In the genomic region with DNA sequence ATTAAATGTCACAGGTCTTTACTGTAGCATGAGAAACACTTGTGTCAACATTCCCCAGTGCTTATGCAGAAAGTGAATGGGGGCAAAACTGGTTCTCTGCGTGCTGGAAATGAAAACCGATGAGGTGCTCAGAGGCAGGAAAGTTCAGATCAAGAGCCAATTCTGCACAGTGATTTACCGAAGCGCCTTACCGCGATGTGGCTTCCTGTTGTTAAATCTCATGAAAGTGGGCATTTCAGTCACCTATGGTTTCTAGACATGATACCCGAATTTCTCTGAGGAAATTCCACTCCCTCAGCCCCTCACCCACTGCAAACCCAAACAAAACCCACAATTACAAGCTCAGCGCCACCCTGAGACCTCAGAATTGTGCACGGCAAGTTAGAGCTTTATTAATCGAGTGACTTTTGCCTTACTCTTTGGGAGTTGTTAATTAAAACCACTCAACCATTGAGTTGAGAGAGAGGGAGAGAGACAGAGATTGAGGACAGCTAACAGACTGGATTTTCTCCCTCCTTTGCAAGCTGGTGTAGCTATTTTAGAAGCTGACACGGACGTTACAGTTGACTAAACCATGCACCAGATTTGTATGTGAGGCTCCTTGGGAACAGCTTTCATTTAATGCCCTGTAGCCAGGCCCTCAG, we compare ENCODE assay signal across 15 cellular contexts.
DNase-seq lines count a peak whose midpoint lies in the region; ATAC-seq lines count a peak whose summit lies in the region.
"Had no signal": no experiment of that assay in that cellular context is flagged by ENCODE, and none has a peak within 500 bp of the region (broad histone marks: within the 10 kb centered on the region; RNA-seq: fewer than 3 reads in every experiment).

No MANE protein-coding gene starts in this region.

- POLR2A ChIA-PET in activated CD8-positive, alpha-beta T cell treated with anti-CD3 and anti-CD28 coated beads, Interleukin-2, amount 10 ng/mL, durations not matched to agents 7 days and 5 days (lab: Charles Lee), result no interaction called here

- H3K36me3 Mint-ChIP-seq in activated CD8-positive, alpha-beta T cell treated with anti-CD3 and anti-CD28 coated beads, Interleukin-2, amount 10 ng/mL, durations not matched to agents 7 days and 5 days (ENCODE audit: low read depth), result no peaks in the 10 kb centered on the region

- H3K9me3 Mint-ChIP-seq in activated CD8-positive, alpha-beta T cell treated with anti-CD3 and anti-CD28 coated beads, Interleukin-2, amount 10 ng/mL, durations not matched to agents 7 days and 5 days (ENCODE audit: insufficient read depth), result no peaks in the 10 kb centered on the region
- H3K9me3 Mint-ChIP-seq in stimulated activated naive CD8-positive, alpha-beta T cell treated with anti-CD3 and anti-CD28 coated beads, Interleukin-15, amount 100 ng/mL, for 72 hours, result no peaks in the 10 kb centered on the region

- DNase-seq in Right ventricle myocardium inferior (ENCODE audit: missing footprints) (no peak), right cardiac atrium (no peak), left kidney (ENCODE audit: low read depth, low spot score) (peak; percentile 76), HK-2 (ENCODE audit: unreplicated experiment) (no peak), DMS153 (lab: John Stamatoyannopoulos, UW) (no peak)
- DNase-seq in activated CD8-positive, alpha-beta T cell treated with anti-CD3 and anti-CD28 coated beads, Interleukin-2, amount 10 ng/mL, durations not matched to agents 7 days and 5 days, result peak; percentile 27
- DNase-seq in stimulated activated naive CD8-positive, alpha-beta T cell treated with anti-CD3 and anti-CD28 coated beads, Interleukin-15, amount 100 ng/mL, for 72 hours, result peak in 1 of 2 donors; percentile 50
- no peak for DNase-seq in NK-92 treated with Interleukin-12 subunit alpha and Interleukin-12 subunit beta, amount 100 ng/mL, for 24 hours (lab: John Stamatoyannopoulos, UW)
- DNase-seq: activated CD4-positive, alpha-beta T cell treated with anti-CD3 and anti-CD28 coated beads for 48 hours; activated effector memory CD4-positive, alpha-beta T cell treated with anti-CD3 and anti-CD28 coated beads, Interleukin-2, amount 50 U/mL, for 16 hours; DMS53; effector memory CD4-positive, alpha-beta T cell; NCI-H187 treated with DMSO at 0.1 percent for 48 hours; stimulated activated CD4-positive, alpha-beta T cell treated with anti-CD3 and anti-CD28 coated beads, Interleukin-2, amount 100 ng/mL, for 24 hours had no signal

- intact Hi-C loops in Right ventricle myocardium inferior (cut with DNase I) (no loop called here), right cardiac atrium (cut with DNase I) (no loop called here)

- H3K4me1 Mint-ChIP-seq in activated CD8-positive, alpha-beta T cell treated with anti-CD3 and anti-CD28 coated beads, Interleukin-2, amount 10 ng/mL, durations not matched to agents 7 days and 5 days (ENCODE audit: low read depth), result peaks cover 14% of the 10 kb centered on the region
- H3K4me1 Mint-ChIP-seq in stimulated activated naive CD8-positive, alpha-beta T cell treated with anti-CD3 and anti-CD28 coated beads, Interleukin-15, amount 100 ng/mL, for 72 hours, result peaks cover 31% of the 10 kb centered on the region

- no peak overlapping the region for H3K27ac ChIP-seq in right cardiac atrium (ENCODE audit: low read length)
- H3K27ac ChIP-seq: right atrium auricular region had no signal

- CTCF ChIA-PET in activated CD8-positive, alpha-beta T cell treated with anti-CD3 and anti-CD28 coated beads, Interleukin-2, amount 10 ng/mL, durations not matched to agents 7 days and 5 days (lab: Charles Lee), result interaction anchor here (1.1 to 2.6 kb wide), 3 partner anchors 11 to 24 kb away, joined by 3 to 10 read pairs (median 4); no protein-coding TSS in a partner anchor

- 85% methylated on average over 12 of the region's 12 CpGs for WGBS in right cardiac atrium

- ATAC-seq in Right ventricle myocardium inferior (peak; percentile 25), right cardiac atrium (no peak)
- ATAC-seq in activated CD8-positive, alpha-beta T cell treated with anti-CD3 and anti-CD28 coated beads, Interleukin-2, amount 10 ng/mL, durations not matched to agents 7 days and 5 days, result peak; percentile 49
- peak; percentile 80 for ATAC-seq in stimulated activated naive CD8-positive, alpha-beta T cell treated with anti-CD3 and anti-CD28 coated beads, Interleukin-15, amount 100 ng/mL, for 72 hours

- no peak overlapping the region for H3K27ac Mint-ChIP-seq in activated CD8-positive, alpha-beta T cell treated with anti-CD3 and anti-CD28 coated beads, Interleukin-2, amount 10 ng/mL, durations not matched to agents 7 days and 5 days
- H3K27ac Mint-ChIP-seq in stimulated activated naive CD8-positive, alpha-beta T cell treated with anti-CD3 and anti-CD28 coated beads, Interleukin-15, amount 100 ng/mL, for 72 hours, result no peak overlapping the region

- H3K4me3 ChIP-seq in right cardiac atrium (ENCODE audit: low read length), result no peak overlapping the region
- H3K4me3 ChIP-seq: right atrium auricular region had no signal

- no peaks in the 10 kb centered on the region for H3K9me3 ChIP-seq in right cardiac atrium (ENCODE audit: control insufficient read depth, low read length)
- H3K9me3 ChIP-seq: right atrium auricular region had no signal

- H3K27me3 ChIP-seq in right cardiac atrium (ENCODE audit: control insufficient read depth, insufficient read depth), result no peaks in the 10 kb centered on the region
- H3K27me3 ChIP-seq: right atrium auricular region had no signal

- H3K27me3 Mint-ChIP-seq in activated CD8-positive, alpha-beta T cell treated with anti-CD3 and anti-CD28 coated beads, Interleukin-2, amount 10 ng/mL, durations not matched to agents 7 days and 5 days (ENCODE audit: low read depth), result peaks cover 25% of the 10 kb centered on the region
- peaks cover 49% of the 10 kb centered on the region for H3K27me3 Mint-ChIP-seq in stimulated activated naive CD8-positive, alpha-beta T cell treated with anti-CD3 and anti-CD28 coated beads, Interleukin-15, amount 100 ng/mL, for 72 hours

- H3K4me3 Mint-ChIP-seq in activated CD8-positive, alpha-beta T cell treated with anti-CD3 and anti-CD28 coated beads, Interleukin-2, amount 10 ng/mL, durations not matched to agents 7 days and 5 days, result peak overlapping the region; percentile 12
- peak overlapping the region in 1 of 2 donors; percentile 54 for H3K4me3 Mint-ChIP-seq in stimulated activated naive CD8-positive, alpha-beta T cell treated with anti-CD3 and anti-CD28 coated beads, Interleukin-15, amount 100 ng/mL, for 72 hours

- H3K4me1 ChIP-seq in right cardiac atrium (ENCODE audit: control insufficient read depth, insufficient read depth, low read length), result no peaks in the 10 kb centered on the region
- H3K4me1 ChIP-seq: right atrium auricular region had no signal

Comparison
In these comparisons a context has a peak if more than half of its experiments do, and no peak if none do; other contexts are left out.
1. ATAC-seq: peak in Right ventricle myocardium inferior (single experiment), activated CD8-positive, alpha-beta T cell treated with anti-CD3 and anti-CD28 coated beads, Interleukin-2, amount 10 ng/mL, durations not matched to agents 7 days and 5 days (single experiment) and stimulated activated naive CD8-positive, alpha-beta T cell treated with anti-CD3 and anti-CD28 coated beads, Interleukin-15, amount 100 ng/mL, for 72 hours (single experiment); none in right cardiac atrium (0 of 2).
2. DNase-seq: peak in activated CD8-positive, alpha-beta T cell treated with anti-CD3 and anti-CD28 coated beads, Interleukin-2, amount 10 ng/mL, durations not matched to agents 7 days and 5 days (single experiment) and left kidney (single experiment); none in Right ventricle myocardium inferior (single experiment), right cardiac atrium (0 of 3), HK-2 (single experiment), NK-92 treated with Interleukin-12 subunit alpha and Interleukin-12 subunit beta, amount 100 ng/mL, for 24 hours (single experiment) and DMS153 (single experiment).